Comparison of ENCODE assay signal across 19 cellular contexts in the genomic region with DNA sequence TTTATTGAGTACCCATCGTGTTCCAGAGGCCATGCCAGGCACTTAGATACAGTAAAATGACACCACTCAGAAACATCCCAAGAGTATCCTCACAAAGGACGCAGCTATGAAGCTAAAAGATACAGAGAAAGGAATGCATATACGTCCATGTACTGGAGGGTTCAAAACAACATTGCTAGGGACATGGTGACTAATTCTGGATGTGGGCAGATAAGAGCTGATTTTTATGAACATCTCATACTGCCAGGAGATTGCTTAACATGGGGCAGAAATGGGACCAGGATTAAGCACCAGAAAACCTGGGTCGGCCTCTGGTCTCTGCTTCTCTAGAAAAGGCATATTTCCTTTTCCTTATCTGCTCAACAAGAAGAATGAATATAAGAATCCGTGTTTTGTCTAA. TPM values are rescaled to one million over a fixed set of nuclear protein-coding genes. Genes with fewer than 3 reads are reported as not detected.
DNase-seq lines count a peak whose midpoint lies in the region; ATAC-seq and TF ChIP-seq lines count a peak whose summit lies in the region.
"Had no signal": no experiment of that assay in that cellular context is flagged by ENCODE, and none has a peak within 500 bp of the region (broad histone marks: within the 10 kb centered on the region; RNA-seq: fewer than 3 reads in every experiment).

No MANE protein-coding gene starts in this region.

- CTCF ChIA-PET in activated CD8-positive, alpha-beta T cell treated with anti-CD3 and anti-CD28 coated beads for 36 hours (lab: Charles Lee), result interaction anchor here (1.7 kb wide), 1 partner anchor 9 kb away, joined by 5 read pairs; no protein-coding TSS in a partner anchor

- DNase-seq in AML-193 (lab: John Stamatoyannopoulos, UW) (peak; percentile 80 to 87), HFFc6 (peak; percentile 43), hepatic stellate cell (ENCODE audit: low spot score) (peak; percentile 29), NCI-H82 treated with DMSO at 0.1 percent for 48 hours (lab: John Stamatoyannopoulos, UW; ENCODE audit: unreplicated experiment) (no peak), SK-N-DZ (ENCODE audit: low spot score) (no peak)
- DNase-seq in activated CD8-positive, alpha-beta T cell treated with anti-CD3 and anti-CD28 coated beads for 36 hours, result peak; percentile 29
- DNase-seq: activated CD4-positive, alpha-beta T cell treated with anti-CD3 and anti-CD28 coated beads, Interleukin-2, amount 50 U/mL, for 4 hours; C1 segment of cervical spinal cord; erythroblast; heart right ventricle; left cardiac atrium; NCI-H1436; NCI-H526 had no signal

- H3K9me3 Mint-ChIP-seq in HFFc6, result no peaks in the 10 kb centered on the region
- H3K9me3 Mint-ChIP-seq in activated CD8-positive, alpha-beta T cell treated with anti-CD3 and anti-CD28 coated beads for 36 hours, result no peaks in the 10 kb centered on the region
- H3K9me3 Mint-ChIP-seq: activated naive CD4-positive, alpha-beta T cell treated with anti-CD3 and anti-CD28 coated beads, Interleukin-2, amount 50 U/mL, for 24 hours had no signal

- peak; percentile 1 for ATAC-seq in activated CD8-positive, alpha-beta T cell treated with anti-CD3 and anti-CD28 coated beads for 36 hours
- ATAC-seq in HG03196 (IDR thresholded peaks at IDR 0.05; ENCODE audit: unreplicated experiment), result no peak
- no peak for ATAC-seq in HG03520 (IDR thresholded peaks at IDR 0.05; ENCODE audit: unreplicated experiment)
- ATAC-seq: heart right ventricle had no signal

- no peak overlapping the region for H3K4me3 Mint-ChIP-seq in HFFc6
- H3K4me3 Mint-ChIP-seq in activated CD8-positive, alpha-beta T cell treated with anti-CD3 and anti-CD28 coated beads for 36 hours, result peak overlapping the region; percentile 41
- H3K4me3 Mint-ChIP-seq: activated naive CD4-positive, alpha-beta T cell treated with anti-CD3 and anti-CD28 coated beads, Interleukin-2, amount 50 U/mL, for 24 hours had no signal

- no peaks in the 10 kb centered on the region for H3K36me3 Mint-ChIP-seq in HFFc6 (ENCODE audit: low read depth)
- H3K36me3 Mint-ChIP-seq in activated CD8-positive, alpha-beta T cell treated with anti-CD3 and anti-CD28 coated beads for 36 hours (ENCODE audit: low read depth), result peaks cover 3% of the 10 kb centered on the region
- H3K36me3 Mint-ChIP-seq: activated naive CD4-positive, alpha-beta T cell treated with anti-CD3 and anti-CD28 coated beads, Interleukin-2, amount 50 U/mL, for 24 hours had no signal

- POLR2A ChIA-PET in activated CD8-positive, alpha-beta T cell treated with anti-CD3 and anti-CD28 coated beads for 36 hours (lab: Charles Lee), result interaction anchor here (0.6 to 17.7 kb wide), 4 partner anchors 10 to 87 kb away, joined by 3 to 239 read pairs (median 4); a partner anchor contains a TSS

- H3K4me1 Mint-ChIP-seq in HFFc6 (ENCODE audit: low read depth), result peaks cover 23% of the 10 kb centered on the region
- H3K4me1 Mint-ChIP-seq in activated CD8-positive, alpha-beta T cell treated with anti-CD3 and anti-CD28 coated beads for 36 hours (ENCODE audit: low read depth), result peaks cover 75% of the 10 kb centered on the region

- H3K27me3 Mint-ChIP-seq in HFFc6 (ENCODE audit: insufficient read depth), result peaks cover 1% of the 10 kb centered on the region
- H3K27me3 Mint-ChIP-seq in activated CD8-positive, alpha-beta T cell treated with anti-CD3 and anti-CD28 coated beads for 36 hours, result no peaks in the 10 kb centered on the region

- no peak overlapping the region for H3K27ac Mint-ChIP-seq in HFFc6
- peak overlapping the region; percentile 96 for H3K27ac Mint-ChIP-seq in activated CD8-positive, alpha-beta T cell treated with anti-CD3 and anti-CD28 coated beads for 36 hours

- no peak for TF ChIP-seq CTCF in HFFc6 (IDR thresholded peaks at IDR 0.05)
- no peak for TF ChIP-seq CTCF in activated CD8-positive, alpha-beta T cell treated with anti-CD3 and anti-CD28 coated beads for 36 hours (IDR thresholded peaks at IDR 0.05)

- intact Hi-C loops in activated CD8-positive, alpha-beta T cell treated with anti-CD3 and anti-CD28 coated beads for 36 hours (cut with micrococcal nuclease), result loop anchor here (10.0 kb wide), 1 partner anchor 199 kb away; a partner anchor contains a TSS

RNA-seq across cellular contexts. Expression of a gene that starts 15.4 kb away (rescaled TPM):
- total RNA-seq in HFFc6 (2021; fragmentation: NEBNext Ultra II Directional; extraction: Animal tissue kit (Norgen Biotek cat#: 25700)), result under 1 TPM in 1 of 6 experiments, not detected in 5; 0.19 TPM
- total RNA-seq in activated CD8-positive, alpha-beta T cell treated with anti-CD3 and anti-CD28 coated beads for 36 hours, result 100 to 1,000 TPM; 156 to 158 TPM
- polyA plus RNA-seq in SK-N-DZ (2014; cell fraction: cytosol; rRNA removed), result not detected in 2 replicates
- polyA plus RNA-seq in SK-N-DZ (2014; cell fraction: nucleus; rRNA removed), result not detected in 2 replicates

RNA-seq across cellular contexts. Expression of a gene that starts 26.9 kb away (rescaled TPM):
- not detected for total RNA-seq in HFFc6 (2021; fragmentation: NEBNext Ultra II Directional; extraction: Animal tissue kit (Norgen Biotek cat#: 25700))
- under 1 TPM; 0.38 to 0.70 TPM for total RNA-seq in activated CD8-positive, alpha-beta T cell treated with anti-CD3 and anti-CD28 coated beads for 36 hours
- polyA plus RNA-seq in SK-N-DZ (2014; cell fraction: cytosol; rRNA removed), result not detected in 2 replicates
- not detected in 2 replicates for polyA plus RNA-seq in SK-N-DZ (2014; cell fraction: nucleus; rRNA removed)
- total RNA-seq: heart right ventricle, left cardiac atrium, pulmonary artery endothelial cell, RPMI7951 had no signal
- polyA plus RNA-seq: heart right ventricle had no signal

RNA-seq across cellular contexts. Expression of a gene that starts 35.0 kb away (rescaled TPM):
- under 1 TPM in 4 of 6 experiments, not detected in 2; 0.23 to 0.76 (median 0.53) TPM for total RNA-seq in HFFc6 (2021; fragmentation: NEBNext Ultra II Directional; extraction: Animal tissue kit (Norgen Biotek cat#: 25700))
- total RNA-seq in activated CD8-positive, alpha-beta T cell treated with anti-CD3 and anti-CD28 coated beads for 36 hours, result 10 to 100 TPM; 12.6 to 16.0 TPM
- 1.6 and 1.8 TPM in 2 replicates for polyA plus RNA-seq in SK-N-DZ (2014; cell fraction: cytosol; rRNA removed)
- 1.6 and 3.9 TPM in 2 replicates for polyA plus RNA-seq in SK-N-DZ (2014; cell fraction: nucleus; rRNA removed)
- total RNA-seq: left cardiac atrium had no signal
- polyA plus RNA-seq: heart right ventricle had no signal

RNA-seq across cellular contexts. Expression of a gene that starts 47.9 kb away (rescaled TPM):
- total RNA-seq in HFFc6 (2021; fragmentation: NEBNext Ultra II Directional; extraction: Animal tissue kit (Norgen Biotek cat#: 25700)), result not detected
- total RNA-seq in activated CD8-positive, alpha-beta T cell treated with anti-CD3 and anti-CD28 coated beads for 36 hours, result not detected
- not detected in 2 replicates for polyA plus RNA-seq in SK-N-DZ (2014; cell fraction: cytosol; rRNA removed)
- polyA plus RNA-seq in SK-N-DZ (2014; cell fraction: nucleus; rRNA removed), result not detected in 2 replicates
- total RNA-seq: heart right ventricle, left cardiac atrium, pulmonary artery endothelial cell, RPMI7951, ureter had no signal
- polyA plus RNA-seq: heart right ventricle had no signal

Comparison
In these comparisons a context has a peak if more than half of its experiments do, and no peak if none do; other contexts are left out.
1. DNase-seq: peak in AML-193 (2 of 2), HFFc6 (single experiment), activated CD8-positive, alpha-beta T cell treated with anti-CD3 and anti-CD28 coated beads for 36 hours (single experiment) and hepatic stellate cell (single experiment); none in NCI-H82 treated with DMSO at 0.1 percent for 48 hours (single experiment) and SK-N-DZ (single experiment).
2. RNA of a gene that starts 15.4 kb away (total RNA-seq): 156 to 158 TPM in activated CD8-positive, alpha-beta T cell treated with anti-CD3 and anti-CD28 coated beads for 36 hours; 0.19 TPM in HFFc6; every median in the first group is over 100 times any median in the second.
3. RNA of a gene that starts 35.0 kb away (total RNA-seq): 12.6 to 16.0 TPM in activated CD8-positive, alpha-beta T cell treated with anti-CD3 and anti-CD28 coated beads for 36 hours; 0.23 to 0.76 TPM in HFFc6; every median in the first group is over 4 times any median in the second.